ENCODE assay signal across 9 cellular contexts in genomic region chr18:2970762-2971659, GRCh38. TPM values are rescaled to one million over a fixed set of nuclear protein-coding genes. Genes with fewer than 3 reads are reported as not detected.
DNase-seq lines count a peak whose midpoint lies in the region; ATAC-seq and TF ChIP-seq lines count a peak whose summit lies in the region.
"Had no signal": no experiment of that assay in that cellular context is flagged by ENCODE, and none has a peak within 500 bp of the region (broad histone marks: within the 10 kb centered on the region; RNA-seq: fewer than 3 reads in every experiment).

No MANE protein-coding gene starts in this region.

- H3K36me3 Mint-ChIP-seq in WTC11 = no peaks in the 10 kb centered on the region

- H3K27me3 Mint-ChIP-seq in WTC11 (ENCODE audit: low read depth) = no peaks in the 10 kb centered on the region

- no peak overlapping the region for H3K4me3 Mint-ChIP-seq in WTC11

- H3K9me3 Mint-ChIP-seq in WTC11 = no peaks in the 10 kb centered on the region

- peaks cover 37% of the 10 kb centered on the region for H3K4me1 Mint-ChIP-seq in WTC11

- H3K27ac Mint-ChIP-seq in WTC11 = no peak overlapping the region; the same call in 1 of the 2 replicates

- DNase-seq in T-helper 9 cell (peak; percentile 40), germinal center (ENCODE audit: low spot score) (peak; percentile 44), WTC11 (ENCODE audit: low spot score) (no peak)
- DNase-seq in stimulated activated naive CD4-positive, alpha-beta T cell (lab: John Stamatoyannopoulos, UW) = peak in 4 of 6 experiments; percentile 37 to 54 (median 48)
- no peak for DNase-seq in activated CD8-positive, alpha-beta memory T cell treated with anti-CD3 and anti-CD28 coated beads, Interleukin-2, amount 50 U/mL, for 4 hours
- DNase-seq: pancreas had no signal

- CTCF ChIA-PET in WTC11 (lab: Charles Lee) = no interaction called here

- POLR2A ChIA-PET in WTC11 (lab: Charles Lee) = no interaction called here

- TF ChIP-seq CTCF in WTC11 (IDR thresholded peaks at IDR 0.05) = no peak

- ATAC-seq in GM21447 (IDR thresholded peaks at IDR 0.05; ENCODE audit: unreplicated experiment) (peak; percentile 27), WTC11 (no peak), GM19397 (IDR thresholded peaks at IDR 0.05; ENCODE audit: unreplicated experiment) (no peak), HG03378 (IDR thresholded peaks at IDR 0.05; ENCODE audit: unreplicated experiment) (no peak)

TF ChIP-seq in WTC11, 78 proteins besides CTCF, POLR2A, EP300 and RAD21:
- TF ChIP-seq ZNF232 (CRISPR knock-in tag; IDR thresholded peaks at IDR 0.05) (no peak), USF1 (CRISPR knock-in tag; IDR thresholded peaks at IDR 0.05) (no peak), IRF1 (CRISPR knock-in tag; IDR thresholded peaks at IDR 0.05) (no peak), JAZF1 (CRISPR knock-in tag; IDR thresholded peaks at IDR 0.05) (no peak), ZNF138 (CRISPR knock-in tag; conservative IDR thresholded peaks at IDR 0.05) (no peak), ZSCAN18 (CRISPR knock-in tag; IDR thresholded peaks at IDR 0.05) (no peak), PREB (CRISPR knock-in tag; IDR thresholded peaks at IDR 0.05; ENCODE audit: borderline replicate concordance) (no peak)

RNA-seq across cellular contexts. Expression of gene LPIN2, which starts 41.9 kb away (rescaled TPM):
- 10.4 to 12.2 TPM (median 11.8 TPM) in 3 replicates for total RNA-seq in WTC11 (2021)

Comparison
In these comparisons a context has a peak if more than half of its experiments do, and no peak if none do; other contexts are left out.
1. DNase-seq: peak in T-helper 9 cell (single experiment), germinal center (single experiment) and stimulated activated naive CD4-positive, alpha-beta T cell (4 of 6); none in activated CD8-positive, alpha-beta memory T cell treated with anti-CD3 and anti-CD28 coated beads, Interleukin-2, amount 50 U/mL, for 4 hours (single experiment) and WTC11 (single experiment).